Comparison of ENCODE assay signal across 1 cellular context in genomic region chr22:30277547-30278344, GRCh38.
TF ChIP-seq lines count a peak whose summit lies in the region.

No MANE protein-coding gene starts in this region.

TF ChIP-seq in HEK293, 187 proteins besides CTCF, POLR2A, EP300 and RAD21 (continued from another document):
- TF ChIP-seq RBAK (tag by site-specific recombination; IDR thresholded peaks at IDR 0.05): no peak
- TF ChIP-seq TCF7L2 (IDR thresholded peaks at IDR 0.05; ENCODE audit: borderline replicate concordance, low read depth, low read length): no peak
- TF ChIP-seq KLF7 (tag by site-specific recombination; IDR thresholded peaks at IDR 0.05; ENCODE audit: borderline replicate concordance): no peak
- no peak for TF ChIP-seq ZNF660 (tag by site-specific recombination; IDR thresholded peaks at IDR 0.05)
- TF ChIP-seq INSM2 (tag by site-specific recombination; IDR thresholded peaks at IDR 0.05): no peak
- no peak for TF ChIP-seq ZSCAN30 (tag by site-specific recombination; IDR thresholded peaks at IDR 0.05)
- TF ChIP-seq SP2 (tag by site-specific recombination; IDR thresholded peaks at IDR 0.05): 0 out of 2 replicates have a peak, but pooled peaks have one; percentile 4
- TF ChIP-seq ZNF449 (tag by site-specific recombination; IDR thresholded peaks at IDR 0.05): no peak
- TF ChIP-seq ZNF747 (tag by site-specific recombination; IDR thresholded peaks at IDR 0.05): no peak
- TF ChIP-seq ZNF211 (tag by site-specific recombination; IDR thresholded peaks at IDR 0.05; ENCODE audit: low read depth): no peak
- peak; percentile 81 for TF ChIP-seq SP7 (tag by site-specific recombination; IDR thresholded peaks at IDR 0.05)
- TF ChIP-seq ZNF692 (tag by site-specific recombination; IDR thresholded peaks at IDR 0.05): 0 out of 2 replicates have a peak, but pooled peaks have one; percentile 30
- TF ChIP-seq ZBTB7A (tag by site-specific recombination; IDR thresholded peaks at IDR 0.05; ENCODE audit: low read depth): no peak
- peak; percentile 91 for TF ChIP-seq ZNF335 (tag by site-specific recombination; conservative IDR thresholded peaks at IDR 0.05)
- TF ChIP-seq ZNF341 (tag by site-specific recombination; IDR thresholded peaks at IDR 0.05; ENCODE audit: low read depth): 0 out of 2 replicates have a peak, but pooled peaks have one; percentile 33
- no peak for TF ChIP-seq ZNF501 (tag by site-specific recombination; IDR thresholded peaks at IDR 0.05)
- 0 out of 2 replicates have a peak, but pooled peaks have one; percentile 9 for TF ChIP-seq ZNF558 (tag by site-specific recombination; IDR thresholded peaks at IDR 0.05)
- TF ChIP-seq ZXDB (tag by site-specific recombination; IDR thresholded peaks at IDR 0.05): no peak
- TF ChIP-seq ZNF311 (tag by site-specific recombination; IDR thresholded peaks at IDR 0.05; ENCODE audit: borderline replicate concordance): no peak
- TF ChIP-seq ZSCAN18 (tag by site-specific recombination; IDR thresholded peaks at IDR 0.05): no peak
- peak; percentile 85 for TF ChIP-seq GLIS1 (tag by site-specific recombination; IDR thresholded peaks at IDR 0.05)
- TF ChIP-seq ZBTB21 (tag by site-specific recombination; IDR thresholded peaks at IDR 0.05): no peak
- no peak for TF ChIP-seq ZBTB1 (tag by site-specific recombination; IDR thresholded peaks at IDR 0.05)
